Comparison of ENCODE assay signal across 1 cellular context in the genomic region with DNA sequence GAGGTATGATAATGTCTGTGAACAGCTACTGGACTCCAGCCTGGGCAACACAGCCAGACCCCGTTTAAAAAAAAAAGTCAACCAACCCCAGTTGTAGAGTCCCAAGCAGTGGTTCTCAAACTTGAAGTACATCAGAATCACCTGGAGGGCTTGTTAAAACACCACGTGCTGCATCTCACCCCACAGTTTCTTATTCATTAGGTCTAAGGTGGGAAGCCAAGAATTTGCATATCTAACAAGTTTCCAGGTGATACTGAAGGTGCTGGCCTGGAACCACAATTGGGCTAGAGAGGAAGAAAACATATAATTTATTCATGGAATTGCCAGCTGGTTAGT.
TF ChIP-seq lines count a peak whose summit lies in the region.

No MANE protein-coding gene starts in this region.

TF ChIP-seq in HEK293T, 16 proteins besides CTCF, POLR2A, EP300 and RAD21:
- TF ChIP-seq NFRKB (IDR thresholded peaks at IDR 0.05) (no peak), ARNT (IDR thresholded peaks at IDR 0.05) (no peak), CTBP1 (IDR thresholded peaks at IDR 0.05; ENCODE audit: borderline replicate concordance) (no peak), ELF4 (IDR thresholded peaks at IDR 0.05) (no peak), TARDBP (IDR thresholded peaks at IDR 0.05) (no peak), BHLHE40 (IDR thresholded peaks at IDR 0.05; ENCODE audit: borderline replicate concordance) (no peak), L3MBTL2 (conservative IDR thresholded peaks at IDR 0.05) (no peak), HDGF (IDR thresholded peaks at IDR 0.05; ENCODE audit: borderline replicate concordance) (no peak), SP1 (IDR thresholded peaks at IDR 0.05) (no peak), SUZ12 (IDR thresholded peaks at IDR 0.05) (no peak), FOXM1 (IDR thresholded peaks at IDR 0.05; ENCODE audit: borderline replicate concordance) (no peak), FOXA1 (IDR thresholded peaks at IDR 0.05) (no peak), FOXK2 (IDR thresholded peaks at IDR 0.05) (no peak)
- TF ChIP-seq, protein P1, sequence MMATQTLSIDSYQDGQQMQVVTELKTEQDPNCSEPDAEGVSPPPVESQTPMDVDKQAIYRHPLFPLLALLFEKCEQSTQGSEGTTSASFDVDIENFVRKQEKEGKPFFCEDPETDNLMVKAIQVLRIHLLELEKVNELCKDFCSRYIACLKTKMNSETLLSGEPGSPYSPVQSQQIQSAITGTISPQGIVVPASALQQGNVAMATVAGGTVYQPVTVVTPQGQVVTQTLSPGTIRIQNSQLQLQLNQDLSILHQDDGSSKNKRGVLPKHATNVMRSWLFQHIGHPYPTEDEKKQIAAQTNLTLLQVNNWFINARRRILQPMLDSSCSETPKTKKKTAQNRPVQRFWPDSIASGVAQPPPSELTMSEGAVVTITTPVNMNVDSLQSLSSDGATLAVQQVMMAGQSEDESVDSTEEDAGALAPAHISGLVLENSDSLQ (IDR thresholded peaks at IDR 0.05) = no peak
